In the genomic region with DNA sequence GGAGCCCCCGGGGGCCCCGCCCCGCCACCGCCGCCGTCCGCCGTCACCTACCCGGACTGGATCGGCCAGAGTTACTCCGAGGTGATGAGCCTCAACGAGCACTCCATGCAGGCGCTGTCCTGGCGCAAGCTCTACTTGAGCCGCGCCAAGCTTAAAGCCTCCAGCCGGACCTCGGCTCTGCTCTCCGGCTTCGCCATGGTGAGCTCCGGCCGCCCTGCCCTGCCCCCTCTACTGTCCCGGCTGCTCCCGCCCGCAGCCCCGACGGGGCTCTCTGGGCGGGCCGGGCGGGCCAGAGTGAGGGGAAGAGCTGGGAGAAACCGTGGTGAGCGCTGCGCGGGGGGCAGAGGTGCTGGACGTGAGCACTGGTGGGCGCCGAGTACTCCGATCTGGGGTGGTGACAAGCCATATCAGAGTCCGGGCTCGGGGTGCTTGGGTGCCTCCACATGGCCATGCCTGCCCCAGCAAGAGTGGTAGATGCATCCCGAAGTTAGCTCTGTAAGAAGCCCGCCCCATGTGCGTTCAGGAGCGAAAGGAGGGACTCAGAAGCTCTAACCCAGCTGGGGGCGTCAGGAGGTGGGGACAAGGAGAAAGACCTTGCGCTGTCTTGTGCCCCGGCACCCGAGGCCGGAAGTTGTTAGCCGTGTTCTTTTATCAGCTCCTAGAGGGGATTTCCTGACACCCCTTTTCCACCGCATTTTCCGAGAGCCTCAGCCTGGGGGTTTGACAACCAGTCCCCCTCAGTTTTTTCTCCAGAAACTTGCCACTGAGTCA, we compare ENCODE assay signal across 8 cellular contexts. TPM values are rescaled to one million over a fixed set of nuclear protein-coding genes. Genes with fewer than 3 reads are reported as not detected.
A peak's percentile ranks its signal among the peaks of the same experiment; 100 is the strongest.
DNase-seq lines count a peak whose midpoint lies in the region; ATAC-seq and TF ChIP-seq lines count a peak whose summit lies in the region.

No MANE protein-coding gene starts in this region.

- H2AFZ ChIP-seq in parathyroid adenoma, result peak overlapping the region; percentile 71

- no peaks in the 10 kb centered on the region for H3K27me3 ChIP-seq in SJCRH30
- H3K27me3 ChIP-seq in parathyroid adenoma (ENCODE audit: control insufficient read depth, insufficient read depth, low read length), result no peaks in the 10 kb centered on the region
- no peaks in the 10 kb centered on the region for H3K27me3 ChIP-seq in tibial nerve

- DNase-seq in COR-L47 (lab: John Stamatoyannopoulos, UW) (peak; percentile 39), SJCRH30 (peak; percentile 80 to 81), glutamatergic neuron (peak; percentile 69), tibial nerve (ENCODE audit: low spot score in 2 of 2) (peak; percentile 19 to 44)
- DNase-seq in activated naive CD4-positive, alpha-beta T cell treated with anti-CD3 and anti-CD28 coated beads, Interleukin-2, amount 10 ng/mL, durations not matched to agents 7 days and 5 days, result peak; percentile 90

- TF ChIP-seq CTCF in glutamatergic neuron (IDR thresholded peaks at IDR 0.05; ENCODE audit: partially characterized antibody, unreplicated experiment), result peak; percentile 21
- TF ChIP-seq CTCF in parathyroid adenoma (IDR thresholded peaks at IDR 0.05), result no peak
- peak in 1 of 5 experiments; percentile 16 for TF ChIP-seq CTCF in tibial nerve (IDR thresholded peaks at IDR 0.05)

- peaks cover 11% of the 10 kb centered on the region; the same call in 1 of the 2 replicates for H3K4me1 ChIP-seq in SJCRH30
- peaks cover 27% of the 10 kb centered on the region for H3K4me1 ChIP-seq in parathyroid adenoma
- peaks cover 0 to 62% (median 44%) of the 10 kb centered on the region in 4 donors for H3K4me1 ChIP-seq in tibial nerve

- peak in 1 of 2 donors; percentile 8 for TF ChIP-seq EP300 in tibial nerve (IDR thresholded peaks at IDR 0.05)

- H3K4me3 Mint-ChIP-seq in activated naive CD4-positive, alpha-beta T cell treated with anti-CD3 and anti-CD28 coated beads, Interleukin-2, amount 10 ng/mL, durations not matched to agents 7 days and 5 days, result peak overlapping the region; percentile 97
- H3K4me3 Mint-ChIP-seq in glutamatergic neuron (ENCODE audit: unreplicated experiment), result peak overlapping the region; percentile 88

- H3K27ac Mint-ChIP-seq in activated naive CD4-positive, alpha-beta T cell treated with anti-CD3 and anti-CD28 coated beads, Interleukin-2, amount 10 ng/mL, durations not matched to agents 7 days and 5 days, result peak overlapping the region; percentile 96
- peak overlapping the region; percentile 70 for H3K27ac Mint-ChIP-seq in glutamatergic neuron (ENCODE audit: unreplicated experiment)

- H3K4me3 ChIP-seq in SJCRH30, result peak overlapping the region; percentile 72
- H3K4me3 ChIP-seq in parathyroid adenoma (ENCODE audit: low read depth, low read length), result peak overlapping the region; percentile 83
- peak overlapping the region; percentile 60 to 95 (median 66) for H3K4me3 ChIP-seq in tibial nerve

- H3K9me3 ChIP-seq in SJCRH30 (replicated peaks) (no peaks in the 10 kb centered on the region), parathyroid adenoma (ENCODE audit: control insufficient read depth, low read length) (no peaks in the 10 kb centered on the region), tibial nerve (no peaks in the 10 kb centered on the region)

- WGBS in tibial nerve, 2 donors, result 1% methylated on average over 31 to 38 of the region's 52 CpGs

- H3K27me3 Mint-ChIP-seq in activated naive CD4-positive, alpha-beta T cell treated with anti-CD3 and anti-CD28 coated beads, Interleukin-2, amount 10 ng/mL, durations not matched to agents 7 days and 5 days, result no peaks in the 10 kb centered on the region
- H3K27me3 Mint-ChIP-seq in glutamatergic neuron (ENCODE audit: unreplicated experiment), result peaks cover 6% of the 10 kb centered on the region

- peak; percentile 32 for ATAC-seq in GM19397 (IDR thresholded peaks at IDR 0.05; ENCODE audit: unreplicated experiment)
- peak; percentile 24 for ATAC-seq in HG03565 (IDR thresholded peaks at IDR 0.05; ENCODE audit: unreplicated experiment)

- H3K9ac ChIP-seq in parathyroid adenoma, result peak overlapping the region; percentile 25

- no peak for TF ChIP-seq POLR2A in tibial nerve (IDR thresholded peaks at IDR 0.05)

- CTCF ChIA-PET in activated naive CD4-positive, alpha-beta T cell treated with anti-CD3 and anti-CD28 coated beads, Interleukin-2, amount 10 ng/mL, durations not matched to agents 7 days and 5 days (lab: Charles Lee), result interaction anchor here (0.7 to 7.1 kb wide), 19 partner anchors 10 to 481 kb away, joined by 3 to 96 read pairs (median 6); a partner anchor contains a TSS

- H3K9me3 Mint-ChIP-seq in activated naive CD4-positive, alpha-beta T cell treated with anti-CD3 and anti-CD28 coated beads, Interleukin-2, amount 10 ng/mL, durations not matched to agents 7 days and 5 days, result no peaks in the 10 kb centered on the region
- H3K9me3 Mint-ChIP-seq in glutamatergic neuron (ENCODE audit: unreplicated experiment), result no peaks in the 10 kb centered on the region

- H3K36me3 ChIP-seq in SJCRH30 (no peaks in the 10 kb centered on the region), parathyroid adenoma (ENCODE audit: control insufficient read depth, insufficient read depth, low read length) (no peaks in the 10 kb centered on the region), tibial nerve (no peaks in the 10 kb centered on the region)

- peaks cover 39% of the 10 kb centered on the region for H3K36me3 Mint-ChIP-seq in activated naive CD4-positive, alpha-beta T cell treated with anti-CD3 and anti-CD28 coated beads, Interleukin-2, amount 10 ng/mL, durations not matched to agents 7 days and 5 days
- H3K36me3 Mint-ChIP-seq in glutamatergic neuron (ENCODE audit: unreplicated experiment), result no peaks in the 10 kb centered on the region

- H3K79me2 ChIP-seq in parathyroid adenoma, result peaks cover 44% of the 10 kb centered on the region

- H3K27ac ChIP-seq in SJCRH30, result peak overlapping the region; percentile 55
- peak overlapping the region; percentile 93 for H3K27ac ChIP-seq in parathyroid adenoma
- peak overlapping the region; percentile 72 to 95 (median 90) for H3K27ac ChIP-seq in tibial nerve

- peak overlapping the region; percentile 86 for H3K4me2 ChIP-seq in parathyroid adenoma (ENCODE audit: low read length)

- H3K4me1 Mint-ChIP-seq in activated naive CD4-positive, alpha-beta T cell treated with anti-CD3 and anti-CD28 coated beads, Interleukin-2, amount 10 ng/mL, durations not matched to agents 7 days and 5 days, result peaks cover 52% of the 10 kb centered on the region
- H3K4me1 Mint-ChIP-seq in glutamatergic neuron (ENCODE audit: low read depth, unreplicated experiment), result peaks cover 19% of the 10 kb centered on the region

RNA-seq across cellular contexts. Expression of a gene that starts 0.7 kb away (rescaled TPM):
- 11.5 and 12.2 TPM in 2 replicates for total RNA-seq in SJCRH30 (2014; rRNA removed; shearing (Covaris generic))
- total RNA-seq in glutamatergic neuron (ENCODE audit: unreplicated experiment) (15.9 TPM), tibial nerve (10 to 100 TPM in 3 of 4 donors, 1 to 10 TPM in 1; 5.9 to 13.2 (median 10.4) TPM)

RNA-seq across cellular contexts. Expression of a gene that starts 42.4 kb away (rescaled TPM):
- total RNA-seq in SJCRH30 (2014; rRNA removed; shearing (Covaris generic)), result 0.68 and 0.75 TPM in 2 replicates
- total RNA-seq in glutamatergic neuron (ENCODE audit: unreplicated experiment) (1.2 TPM), tibial nerve (under 1 TPM in 1 of 4 donors, not detected in 3; under 0.01 TPM)

RNA-seq across cellular contexts. Expression of a gene that starts 46.2 kb away (rescaled TPM):
- 44.0 and 48.4 TPM in 2 replicates for total RNA-seq in SJCRH30 (2014; rRNA removed; shearing (Covaris generic))
- 64.3 TPM for total RNA-seq in glutamatergic neuron (ENCODE audit: unreplicated experiment)
- total RNA-seq in tibial nerve, result 10 to 100 TPM; 15.5 to 32.2 (median 20.8) TPM

Comparison
In these comparisons a context has a peak if more than half of its experiments do, and no peak if none do; other contexts are left out.
1. Peak in every context shown above with its lines: DNase-seq, ATAC-seq, H3K4me3 ChIP-seq and H3K27ac ChIP-seq.
2. DNase-seq: peak in every context shown above with its lines; median percentile 90 in activated naive CD4-positive, alpha-beta T cell treated with anti-CD3 and anti-CD28 coated beads, Interleukin-2, amount 10 ng/mL, durations not matched to agents 7 days and 5 days; 80 in SJCRH30; 69 in glutamatergic neuron; 39 in COR-L47; 32 in tibial nerve.